ENCODE assay signal across 8 cellular contexts in genomic region chr20:62923059-62923668, GRCh38. TPM values are rescaled to one million over a fixed set of nuclear protein-coding genes. Genes with fewer than 3 reads are reported as not detected.
DNase-seq lines count a peak whose midpoint lies in the region; ATAC-seq, FAIRE-seq and TF ChIP-seq lines count a peak whose summit lies in the region.
"Not testable (repeated sequence)": the region's sequence is repeated elsewhere in the genome, so short reads cannot be mapped to it uniquely, and the experiment has no call there.

No MANE protein-coding gene starts in this region.

- TF ChIP-seq CTCF in epithelial cell of esophagus (IDR thresholded peaks at IDR 0.05; ENCODE audit: insufficient read depth, low read depth, low read length, missing control alignments); osteocyte (IDR thresholded peaks at IDR 0.05): not testable (repeated sequence)

- ATAC-seq in activated naive CD8-positive, alpha-beta T cell treated with anti-CD3 and anti-CD28 coated beads, Interleukin-2, amount 10 ng/mL, durations not matched to agents 7 days and 5 days (ENCODE audit: low read depth): not testable (repeated sequence)

- H3K9me3 Mint-ChIP-seq in activated naive CD8-positive, alpha-beta T cell treated with anti-CD3 and anti-CD28 coated beads, Interleukin-2, amount 10 ng/mL, durations not matched to agents 7 days and 5 days; osteocyte (ENCODE audit: unreplicated experiment): not testable (repeated sequence)

- peak; percentile 78 for DNase-seq in Caki2 (ENCODE audit: low read depth)
- DNase-seq in Jurkat, Clone E6-1 (ENCODE audit: low read depth, low spot score); osteocyte (ENCODE audit: extremely low spot score, unreplicated experiment): not testable (repeated sequence)
- peak; percentile 91 for DNase-seq in SW480 (ENCODE audit: low spot score)
- peak; percentile 20 for DNase-seq in activated naive CD8-positive, alpha-beta T cell treated with anti-CD3 and anti-CD28 coated beads, Interleukin-2, amount 10 ng/mL, durations not matched to agents 7 days and 5 days
- DNase-seq in epithelial cell of esophagus (ENCODE audit: low read depth): peak; percentile 93
- DNase-seq in kidney glomerular epithelial cell (lab: John Stamatoyannopoulos, UW): peak; percentile 78
- DNase-seq in urothelium cell line (ENCODE audit: low spot score): peak; percentile 83

- peak overlapping the region; percentile 33 for H3K4me3 ChIP-seq in Jurkat, Clone E6-1 (ENCODE audit: low read length)
- H3K4me3 ChIP-seq in epithelial cell of esophagus (ENCODE audit: low read length): peak overlapping the region; percentile 93

- POLR2A ChIA-PET in activated naive CD8-positive, alpha-beta T cell treated with anti-CD3 and anti-CD28 coated beads, Interleukin-2, amount 10 ng/mL, durations not matched to agents 7 days and 5 days (lab: Charles Lee): interaction anchor here (1.6 kb wide), 1 partner anchor 31 kb away, joined by 4 read pairs; no protein-coding TSS in a partner anchor

- H3K27ac Mint-ChIP-seq in activated naive CD8-positive, alpha-beta T cell treated with anti-CD3 and anti-CD28 coated beads, Interleukin-2, amount 10 ng/mL, durations not matched to agents 7 days and 5 days: peak overlapping the region; percentile 96
- peak overlapping the region; percentile 64 for H3K27ac Mint-ChIP-seq in osteocyte (ENCODE audit: unreplicated experiment)

- not testable (repeated sequence) for FAIRE-seq in urothelium cell line (lab: Jason Lieb, UNC)

- H3K27me3 Mint-ChIP-seq in activated naive CD8-positive, alpha-beta T cell treated with anti-CD3 and anti-CD28 coated beads, Interleukin-2, amount 10 ng/mL, durations not matched to agents 7 days and 5 days; osteocyte (ENCODE audit: unreplicated experiment): not testable (repeated sequence)

- in situ Hi-C loops in Caki2 (cut with HindIII; ENCODE audit: low pct_unique_long_range_greater_than_20kb, low sequenced_read_pairs): not testable (repeated sequence)

- peaks cover 66% of the 10 kb centered on the region for H3K4me1 Mint-ChIP-seq in activated naive CD8-positive, alpha-beta T cell treated with anti-CD3 and anti-CD28 coated beads, Interleukin-2, amount 10 ng/mL, durations not matched to agents 7 days and 5 days
- H3K4me1 Mint-ChIP-seq in osteocyte (ENCODE audit: unreplicated experiment): peaks cover 68% of the 10 kb centered on the region

- peak overlapping the region; percentile 92 for H3K4me3 Mint-ChIP-seq in activated naive CD8-positive, alpha-beta T cell treated with anti-CD3 and anti-CD28 coated beads, Interleukin-2, amount 10 ng/mL, durations not matched to agents 7 days and 5 days
- peak overlapping the region; percentile 22 for H3K4me3 Mint-ChIP-seq in osteocyte (ENCODE audit: unreplicated experiment)

- H3K36me3 Mint-ChIP-seq in activated naive CD8-positive, alpha-beta T cell treated with anti-CD3 and anti-CD28 coated beads, Interleukin-2, amount 10 ng/mL, durations not matched to agents 7 days and 5 days; osteocyte (ENCODE audit: unreplicated experiment): not testable (repeated sequence)

RNA-seq across cellular contexts. Expression of gene DIDO1, which starts 3.1 kb away (rescaled TPM):
- 14.5 and 18.2 TPM in 2 replicates for total RNA-seq in Caki2 (2014; rRNA removed; shearing (Covaris generic); ENCODE audit: low replicate concordance)
- 58.1 TPM for polyA plus RNA-seq in Jurkat, Clone E6-1 (2012; ENCODE audit: insufficient read depth, insufficient read length)
- 100 to 1,000 TPM; 100 to 104 TPM for total RNA-seq in activated naive CD8-positive, alpha-beta T cell treated with anti-CD3 and anti-CD28 coated beads, Interleukin-2, amount 10 ng/mL, durations not matched to agents 7 days and 5 days
- 53.6 and 54.7 TPM in 2 replicates for total RNA-seq in osteocyte

RNA-seq across cellular contexts. Expression of gene GID8, which starts 14.8 kb away (rescaled TPM):
- total RNA-seq in Caki2 (2014; rRNA removed; shearing (Covaris generic); ENCODE audit: low replicate concordance): 29.0 and 39.4 TPM in 2 replicates
- 23.3 TPM for polyA plus RNA-seq in Jurkat, Clone E6-1 (2012; ENCODE audit: insufficient read depth, insufficient read length)
- 10 to 100 TPM; 42.1 to 43.0 TPM for total RNA-seq in activated naive CD8-positive, alpha-beta T cell treated with anti-CD3 and anti-CD28 coated beads, Interleukin-2, amount 10 ng/mL, durations not matched to agents 7 days and 5 days
- total RNA-seq in osteocyte: 33.5 and 35.8 TPM in 2 replicates

RNA-seq across cellular contexts. Expression of gene SLC17A9, which starts 29.3 kb away (rescaled TPM):
- 4.5 and 5.5 TPM in 2 replicates for total RNA-seq in Caki2 (2014; rRNA removed; shearing (Covaris generic); ENCODE audit: low replicate concordance)
- polyA plus RNA-seq in Jurkat, Clone E6-1 (2012; ENCODE audit: insufficient read depth, insufficient read length): 3.1 TPM
- 10 to 100 TPM; 40.9 to 43.5 TPM for total RNA-seq in activated naive CD8-positive, alpha-beta T cell treated with anti-CD3 and anti-CD28 coated beads, Interleukin-2, amount 10 ng/mL, durations not matched to agents 7 days and 5 days
- not detected in 2 replicates for total RNA-seq in osteocyte
